ENCODE assay signal across 17 cellular contexts in genomic region chr5:80756292-80756691, GRCh38.
A peak's percentile ranks its signal among the peaks of the same experiment; 100 is the strongest.
DNase-seq lines count a peak whose midpoint lies in the region; ATAC-seq, FAIRE-seq and TF ChIP-seq lines count a peak whose summit lies in the region.
"Had no signal": no experiment of that assay in that cellular context is flagged by ENCODE, and none has a peak within 500 bp of the region (broad histone marks: within the 10 kb centered on the region; RNA-seq: fewer than 3 reads in every experiment).

No MANE protein-coding gene starts in this region.

- no peaks in the 10 kb centered on the region for H3K27me3 Mint-ChIP-seq in CD4-positive, CD25-positive, alpha-beta regulatory T cell
- peaks cover 0 to 1% of the 10 kb centered on the region in 2 donors for H3K27me3 Mint-ChIP-seq in CD8-positive, alpha-beta memory T cell
- no peaks in the 10 kb centered on the region for H3K27me3 Mint-ChIP-seq in T-helper 2 cell treated with Interferon-gamma antibody and Interleukin-4, amounts not matched to agents 5 μg/mL and 100 μg/mL, for 36 hours (ENCODE audit: low read depth)
- H3K27me3 Mint-ChIP-seq in glutamatergic neuron (ENCODE audit: unreplicated experiment): no peaks in the 10 kb centered on the region
- H3K27me3 Mint-ChIP-seq: memory B cell had no signal

- CTCF ChIA-PET in CD8-positive, alpha-beta memory T cell (lab: Charles Lee): interaction anchor here (1.3 to 1.5 kb wide), 3 partner anchors 8 to 352 kb away, joined by 3 to 5 read pairs (median 3); no protein-coding TSS in a partner anchor

- no peak for FAIRE-seq in H54 (lab: Jason Lieb, UNC)

- TF ChIP-seq CTCF in glutamatergic neuron (IDR thresholded peaks at IDR 0.05; ENCODE audit: partially characterized antibody, unreplicated experiment): no peak
- no peak for TF ChIP-seq CTCF in psoas muscle (IDR thresholded peaks at IDR 0.05)

- peaks cover 34% of the 10 kb centered on the region for H3K36me3 Mint-ChIP-seq in CD4-positive, CD25-positive, alpha-beta regulatory T cell
- peaks cover 15 to 32% (median 18%) of the 10 kb centered on the region in 3 donors for H3K36me3 Mint-ChIP-seq in CD8-positive, alpha-beta memory T cell
- H3K36me3 Mint-ChIP-seq in T-helper 2 cell treated with Interferon-gamma antibody and Interleukin-4, amounts not matched to agents 5 μg/mL and 100 μg/mL, for 36 hours (ENCODE audit: low read depth): peaks cover 54% of the 10 kb centered on the region
- no peaks in the 10 kb centered on the region for H3K36me3 Mint-ChIP-seq in glutamatergic neuron (ENCODE audit: unreplicated experiment)

- peaks cover 48% of the 10 kb centered on the region for H3K4me1 ChIP-seq in CD4-positive, CD25-positive, alpha-beta regulatory T cell (ENCODE audit: control insufficient read depth, insufficient read depth, low read length, poor library complexity, severe bottlenecking)
- H3K4me1 ChIP-seq in CD8-positive, alpha-beta memory T cell (ENCODE audit: insufficient read depth, low read length): peaks cover 45% of the 10 kb centered on the region
- no peaks in the 10 kb centered on the region for H3K4me1 ChIP-seq in psoas muscle
- H3K4me1 ChIP-seq: adrenal gland had no signal

- H3K4me3 ChIP-seq in CD4-positive, CD25-positive, alpha-beta regulatory T cell (ENCODE audit: low read depth, low read length): peak overlapping the region; percentile 60
- no peak overlapping the region for H3K4me3 ChIP-seq in CD8-positive, alpha-beta memory T cell (ENCODE audit: low read length)
- H3K4me3 ChIP-seq in psoas muscle: no peak overlapping the region
- H3K4me3 ChIP-seq: adrenal gland, tibial nerve had no signal

- intact Hi-C loops in psoas muscle (cut with DNase I): no loop called here

- no peaks in the 10 kb centered on the region for H3K27me3 ChIP-seq in CD4-positive, CD25-positive, alpha-beta regulatory T cell (ENCODE audit: control insufficient read depth, insufficient read depth, low read length)
- H3K27me3 ChIP-seq in CD8-positive, alpha-beta memory T cell (ENCODE audit: insufficient read depth, low read length, poor library complexity, severe bottlenecking): no peaks in the 10 kb centered on the region
- H3K27me3 ChIP-seq in psoas muscle (ENCODE audit: insufficient read depth in 3 of 3, low read length in 2 of 3): no peaks in the 10 kb centered on the region
- H3K27me3 ChIP-seq: adrenal gland, tibial nerve had no signal

- H3K9me3 ChIP-seq in CD4-positive, CD25-positive, alpha-beta regulatory T cell (ENCODE audit: control insufficient read depth in 2 of 2, low read length in 2 of 2): no peaks in the 10 kb centered on the region
- no peaks in the 10 kb centered on the region for H3K9me3 ChIP-seq in CD8-positive, alpha-beta memory T cell (ENCODE audit: low read length)
- H3K9me3 ChIP-seq in psoas muscle: no peaks in the 10 kb centered on the region
- H3K9me3 ChIP-seq: adrenal gland, tibial nerve had no signal

- no peak for TF ChIP-seq POLR2A in H54 (IDR thresholded peaks at IDR 0.05; ENCODE audit: low read depth, low read length)

- H3K27ac ChIP-seq in CD4-positive, CD25-positive, alpha-beta regulatory T cell (ENCODE audit: insufficient read depth, low read length, poor library complexity, severe bottlenecking): peak overlapping the region; percentile 72
- no peak overlapping the region for H3K27ac ChIP-seq in CD8-positive, alpha-beta memory T cell (ENCODE audit: low read depth, low read length)
- H3K27ac ChIP-seq in psoas muscle: no peak overlapping the region
- H3K27ac ChIP-seq: adrenal gland had no signal

- POLR2A ChIA-PET in CD8-positive, alpha-beta memory T cell (lab: Charles Lee): no interaction called here

- ATAC-seq in CD4-positive, CD25-positive, alpha-beta regulatory T cell (ENCODE audit: low read depth in 2 of 2): peak; percentile 30 to 41
- ATAC-seq in psoas muscle: no peak
- ATAC-seq: SK-N-SH treated with all-trans-retinoic acid at 6 μM for 48 hours had no signal

- peak overlapping the region; percentile 87 to 97 (median 91) for H3K27ac Mint-ChIP-seq in CD4-positive, CD25-positive, alpha-beta regulatory T cell
- H3K27ac Mint-ChIP-seq in CD8-positive, alpha-beta memory T cell: peak overlapping the region; percentile 69 to 98 (median 94)
- peak overlapping the region; percentile 96 for H3K27ac Mint-ChIP-seq in T-helper 2 cell treated with Interferon-gamma antibody and Interleukin-4, amounts not matched to agents 5 μg/mL and 100 μg/mL, for 36 hours
- H3K27ac Mint-ChIP-seq in glutamatergic neuron (ENCODE audit: unreplicated experiment): peak overlapping the region; percentile 78
- H3K27ac Mint-ChIP-seq: nephron progenitor cell had no signal

- H3K36me3 ChIP-seq in CD4-positive, CD25-positive, alpha-beta regulatory T cell (ENCODE audit: control insufficient read depth, insufficient read depth, low read length): no peaks in the 10 kb centered on the region
- H3K36me3 ChIP-seq in CD8-positive, alpha-beta memory T cell (ENCODE audit: insufficient read depth, low read length): no peaks in the 10 kb centered on the region
- H3K36me3 ChIP-seq in psoas muscle (ENCODE audit: insufficient read depth in 1 of 2, low read depth in 1 of 2): peaks cover 0 to under 1% of the 10 kb centered on the region in 2 donors
- H3K36me3 ChIP-seq: adrenal gland had no signal

- peaks cover 31 to 77% (median 71%) of the 10 kb centered on the region in 4 donors for H3K4me1 Mint-ChIP-seq in CD4-positive, CD25-positive, alpha-beta regulatory T cell
- H3K4me1 Mint-ChIP-seq in CD8-positive, alpha-beta memory T cell: peaks cover 70 to 82% (median 82%) of the 10 kb centered on the region in 3 donors
- H3K4me1 Mint-ChIP-seq in T-helper 2 cell treated with Interferon-gamma antibody and Interleukin-4, amounts not matched to agents 5 μg/mL and 100 μg/mL, for 36 hours (ENCODE audit: low read depth): peaks cover 76% of the 10 kb centered on the region
- peaks cover 37% of the 10 kb centered on the region for H3K4me1 Mint-ChIP-seq in glutamatergic neuron (ENCODE audit: low read depth, unreplicated experiment)

- DNase-seq in CD4-positive, CD25-positive, alpha-beta regulatory T cell: no peak
- DNase-seq in CD8-positive, alpha-beta memory T cell: no peak
- DNase-seq in T-helper 2 cell treated with Interferon-gamma antibody and Interleukin-4, amounts not matched to agents 5 μg/mL and 100 μg/mL, for 36 hours (ENCODE audit: low spot score): no peak
- DNase-seq in glutamatergic neuron: no peak
- no peak for DNase-seq in germinal center (ENCODE audit: low spot score)
- DNase-seq in H54 (ENCODE audit: insufficient read length, low spot score): no peak
- no peak for DNase-seq in psoas muscle
- DNase-seq: adrenal gland; effector CD8-positive, alpha-beta T cell; GOT3; IMR-90; islet precursor cell; NCI-H2029; nephron progenitor cell had no signal

- peak overlapping the region; percentile 3 to 80 (median 76) for H3K4me3 Mint-ChIP-seq in CD4-positive, CD25-positive, alpha-beta regulatory T cell
- H3K4me3 Mint-ChIP-seq in CD8-positive, alpha-beta memory T cell: peak overlapping the region; percentile 2 to 90 (median 75)
- H3K4me3 Mint-ChIP-seq in T-helper 2 cell treated with Interferon-gamma antibody and Interleukin-4, amounts not matched to agents 5 μg/mL and 100 μg/mL, for 36 hours: peak overlapping the region; percentile 72
- H3K4me3 Mint-ChIP-seq in glutamatergic neuron (ENCODE audit: unreplicated experiment): no peak overlapping the region
- H3K4me3 Mint-ChIP-seq: nephron progenitor cell had no signal

- WGBS in psoas muscle, 3 donors: 86 to 95% (median 88%) methylated on average over 1 of the region's 1 CpG

- peaks cover 0 to 4% (median 0%) of the 10 kb centered on the region in 7 donors for H3K9me3 Mint-ChIP-seq in CD4-positive, CD25-positive, alpha-beta regulatory T cell
- peaks cover 0 to 5% (median 0%) of the 10 kb centered on the region in 5 donors for H3K9me3 Mint-ChIP-seq in CD8-positive, alpha-beta memory T cell
- peaks cover 4% of the 10 kb centered on the region for H3K9me3 Mint-ChIP-seq in T-helper 2 cell treated with Interferon-gamma antibody and Interleukin-4, amounts not matched to agents 5 μg/mL and 100 μg/mL, for 36 hours
- no peaks in the 10 kb centered on the region for H3K9me3 Mint-ChIP-seq in glutamatergic neuron (ENCODE audit: unreplicated experiment)
- H3K9me3 Mint-ChIP-seq: nephron progenitor cell had no signal

Comparison
In these comparisons a context has a peak if more than half of its experiments do, and no peak if none do; other contexts are left out.
1. ATAC-seq: peak in CD4-positive, CD25-positive, alpha-beta regulatory T cell (2 of 2); none in psoas muscle (0 of 4).
2. Peak in every context shown above with its lines, with median percentiles within 50 percentile points of each other: H3K27ac Mint-ChIP-seq.